ENCODE assay signal across 10 cellular contexts in genomic region chr3:195250473-195251251, GRCh38. TPM values are rescaled to one million over a fixed set of nuclear protein-coding genes. Genes with fewer than 3 reads are reported as not detected.
DNase-seq lines count a peak whose midpoint lies in the region; ATAC-seq, FAIRE-seq and TF ChIP-seq lines count a peak whose summit lies in the region.
"Had no signal": no experiment of that assay in that cellular context is flagged by ENCODE, and none has a peak within 500 bp of the region (broad histone marks: within the 10 kb centered on the region; RNA-seq: fewer than 3 reads in every experiment).

No MANE protein-coding gene starts in this region.

- TF ChIP-seq RAD21 in H1 (IDR thresholded peaks at IDR 0.05 in 1 of 2, conservative IDR thresholded peaks at IDR 0.05 in 1 of 2; ENCODE audit: low read depth in 2 of 2, low read length in 2 of 2): peak in 1 of 2 experiments; percentile 22; a peak in 1 of 4 replicates

- peaks cover 7 to 18% of the 10 kb centered on the region in 2 experiments for H4K20me1 ChIP-seq in H1 (replicated peaks in 1 of 2; ENCODE audit: control insufficient read depth in 1 of 2, insufficient read depth in 2 of 2, low read length in 2 of 2)

- no peak overlapping the region for H3K4ac ChIP-seq in H1 (replicated peaks; ENCODE audit: insufficient read length, low read depth, low read length)

- peaks cover 26% of the 10 kb centered on the region for H3K79me1 ChIP-seq in H1 (ENCODE audit: low read depth, low read length)

- no peak overlapping the region for H4K5ac ChIP-seq in H1 (ENCODE audit: insufficient read length, low read depth, low read length)

- H3K79me2 ChIP-seq in H1 (ENCODE audit: control insufficient read depth in 1 of 2, insufficient read depth in 2 of 2, low read length in 2 of 2): peaks cover 0 to 94% of the 10 kb centered on the region in 2 experiments; a peak in 3 of 4 replicates

- no peak overlapping the region for H2AK5ac ChIP-seq in H1 (ENCODE audit: low read depth, low read length)

- no peaks in the 10 kb centered on the region for H3K27me3 ChIP-seq in H1 (replicated peaks in 1 of 4; ENCODE audit: control insufficient read depth in 3 of 4, extremely low read depth in 1 of 4, insufficient read depth in 3 of 4, low read length in 3 of 4)
- H3K27me3 ChIP-seq in prostate gland (replicated peaks; ENCODE audit: insufficient read depth): no peaks in the 10 kb centered on the region
- H3K27me3 ChIP-seq: cardiac muscle cell, Peyer's patch had no signal

- H3K4me3 ChIP-seq in H1 (ENCODE audit: extremely low read depth in 1 of 4, insufficient read depth in 2 of 4, low read depth in 3 of 4, low read length in 4 of 4) (no peak overlapping the region), prostate gland (no peak overlapping the region)
- H3K4me3 ChIP-seq: cardiac muscle cell, Peyer's patch had no signal

- no peak for FAIRE-seq in H1 (lab: Jason Lieb, UNC)

- no peak overlapping the region for H3K56ac ChIP-seq in H1 (replicated peaks; ENCODE audit: insufficient read length, low read depth, low read length)

- TF ChIP-seq CTCF in GM10248 (IDR thresholded peaks at IDR 0.05; ENCODE audit: control extremely low read depth, extremely low read depth, low read depth, missing control alignments): peak; percentile 39
- TF ChIP-seq CTCF in H1 (IDR thresholded peaks at IDR 0.05; ENCODE audit: control extremely low read depth in 1 of 3, insufficient read depth in 1 of 3, low read depth in 1 of 3, low read length in 3 of 3): no peak
- TF ChIP-seq CTCF in nephron (IDR thresholded peaks at IDR 0.05; ENCODE audit: unreplicated experiment in 3 of 3): peak; percentile 14 to 35 (median 18)
- TF ChIP-seq CTCF in prostate gland (IDR thresholded peaks at IDR 0.05): peak in 2 of 4 experiments; percentile 23 to 48

- peaks cover 0 to 28% (median 20%) of the 10 kb centered on the region in 4 experiments; a peak in 6 of 7 replicates for H3K4me1 ChIP-seq in H1 (replicated peaks in 1 of 4; ENCODE audit: control insufficient read depth in 3 of 4, insufficient read depth in 4 of 4, low read length in 3 of 4)
- no peaks in the 10 kb centered on the region for H3K4me1 ChIP-seq in prostate gland (replicated peaks)
- H3K4me1 ChIP-seq: Peyer's patch had no signal

- DNase-seq in GM10248 (ENCODE audit: extremely low spot score) (peak; percentile 60), NCI-H187 (lab: John Stamatoyannopoulos, UW) (peak; percentile 28 to 40), H1 (ENCODE audit: low read depth in 1 of 2, low spot score in 2 of 2) (peak in 1 of 2 experiments; percentile 46), superior temporal gyrus (ENCODE audit: extremely low spot score) (no peak), prostate gland (ENCODE audit: low spot score) (no peak)
- no peak for DNase-seq in stimulated activated CD4-positive, alpha-beta T cell treated with anti-CD3 and anti-CD28 coated beads, Interleukin-4, amount 100 ng/mL, for 24 hours

- H3K4me1 Mint-ChIP-seq in nephron: peaks cover 85% of the 10 kb centered on the region

- TF ChIP-seq POLR2A in H1 (IDR thresholded peaks at IDR 0.05; ENCODE audit: control extremely low read depth in 1 of 2, low read depth in 2 of 2, low read length in 2 of 2) (no peak), prostate gland (IDR thresholded peaks at IDR 0.05) (no peak)

- intact Hi-C loops in prostate gland (cut with DNase I): loop anchor here (5.0 to 10.0 kb wide), 2 partner anchors 248 to 476 kb away; no protein-coding TSS in a partner anchor

- H3K27ac Mint-ChIP-seq in nephron: peak overlapping the region; percentile 50 to 81 (median 69)

- H3K18ac ChIP-seq in H1 (ENCODE audit: extremely low read depth, low read length): no peak overlapping the region

- TF ChIP-seq EP300 in H1 (IDR thresholded peaks at IDR 0.05; ENCODE audit: borderline replicate concordance in 1 of 2, low read depth in 2 of 2, low read length in 2 of 2): no peak

- CTCF ChIA-PET in GM10248 (lab: Yijun Ruan, JAX): interaction anchor here (0.6 to 2.8 kb wide), 10 partner anchors 8 to 579 kb away, joined by 3 to 11 read pairs (median 4); partner anchors contain the start of genes LSG1 and XXYLT1
- CTCF ChIA-PET in H1 (lab: Charles Lee; ENCODE audit: partially characterized antibody): interaction anchor here (0.8 to 1.9 kb wide), 12 partner anchors 8 to 655 kb away, joined by 3 to 5 read pairs (median 3); no protein-coding TSS in a partner anchor

- ATAC-seq in HG02763 (IDR thresholded peaks at IDR 0.05; ENCODE audit: unreplicated experiment): no peak

- H3K27ac ChIP-seq in H1 (ENCODE audit: low read depth, low read length): no peak overlapping the region; the same call in 1 of the 2 replicates
- no peak overlapping the region for H3K27ac ChIP-seq in prostate gland
- H3K27ac ChIP-seq: cardiac muscle cell, Peyer's patch had no signal

- peaks cover 4% of the 10 kb centered on the region for H3K27me3 Mint-ChIP-seq in nephron (ENCODE audit: low read depth)

- no peak overlapping the region for H2BK5ac ChIP-seq in H1 (ENCODE audit: low read depth, low read length)

- peaks cover 30% of the 10 kb centered on the region for H3K36me3 Mint-ChIP-seq in nephron (ENCODE audit: low read depth)

- peaks cover 3% of the 10 kb centered on the region; the same call in 1 of the 2 replicates for H3K23me2 ChIP-seq in H1 (ENCODE audit: low read depth, low read length)

- H2BK15ac ChIP-seq in H1 (ENCODE audit: low read length): no peak overlapping the region

- no peaks in the 10 kb centered on the region for H3K9me3 Mint-ChIP-seq in nephron

- no peak overlapping the region for H3K23ac ChIP-seq in H1 (ENCODE audit: insufficient read length)

- H2AFZ ChIP-seq in H1 (ENCODE audit: low read length): no peak overlapping the region

- H3K36me3 ChIP-seq in H1 (ENCODE audit: control insufficient read depth in 2 of 4, insufficient read depth in 4 of 4, low read length in 3 of 4) (no peaks in the 10 kb centered on the region), prostate gland (no peaks in the 10 kb centered on the region)
- H3K36me3 ChIP-seq: cardiac muscle cell, Peyer's patch had no signal

- POLR2A ChIA-PET in GM10248 (lab: Yijun Ruan, JAX): no interaction called here
- POLR2A ChIA-PET in H1 (lab: Charles Lee; ENCODE audit: partially characterized antibody): no interaction called here

- no peak overlapping the region for H2BK20ac ChIP-seq in H1 (ENCODE audit: low read length)

- H2BK120ac ChIP-seq in H1 (replicated peaks; ENCODE audit: low read depth, low read length): no peak overlapping the region

- no peak overlapping the region for H2BK12ac ChIP-seq in H1 (ENCODE audit: low read depth, low read length)

- no peak overlapping the region for H3K9ac ChIP-seq in H1 (replicated peaks in 1 of 4; ENCODE audit: extremely low read depth in 1 of 4, low read depth in 3 of 4, low read length in 3 of 4)

- no peak overlapping the region for H3K14ac ChIP-seq in H1 (ENCODE audit: insufficient read length)

- 88% methylated on average over 13 of the region's 14 CpGs; no CpG with 5 or more reads in 1 of the 2 experiments for WGBS in H1 (ENCODE audit: extremely low coverage in 1 of 2, insufficient coverage in 1 of 2, insufficient read length in 1 of 2, insufficient replicate concordance in 2 of 2, low coverage in 1 of 2, low lambda C conversion rate in 2 of 2, missing lambda C conversion rate in 1 of 2), 2 experiments
- WGBS in prostate gland: 52% methylated on average over 14 of the region's 14 CpGs

- peak overlapping the region; percentile 11; the same call in 1 of the 2 replicates for H4K8ac ChIP-seq in H1 (ENCODE audit: extremely low read depth, insufficient read depth, low read length)

- H3K9me3 ChIP-seq in H1 (ENCODE audit: insufficient read depth in 2 of 2, low read depth in 1 of 2, low read length in 1 of 2): no peaks in the 10 kb centered on the region; a peak in 1 of 4 replicates
- no peaks in the 10 kb centered on the region for H3K9me3 ChIP-seq in prostate gland
- H3K9me3 ChIP-seq: Peyer's patch had no signal

- H3K4me2 ChIP-seq in H1 (ENCODE audit: insufficient read depth in 1 of 2, low read depth in 2 of 2, low read length in 2 of 2): no peak overlapping the region

- no peak overlapping the region for H4K91ac ChIP-seq in H1 (replicated peaks; ENCODE audit: insufficient read length, low read length)

- H3K4me3 Mint-ChIP-seq in nephron: peak overlapping the region in 1 of 3 experiments; percentile 2

TF ChIP-seq in H1, 55 proteins besides CTCF, POLR2A, EP300 and RAD21:
- TF ChIP-seq HDAC6 (IDR thresholded peaks at IDR 0.05; ENCODE audit: low read depth, low read length) (no peak), KDM1A (IDR thresholded peaks at IDR 0.05; ENCODE audit: borderline replicate concordance, low read length) (no peak), SIRT6 (IDR thresholded peaks at IDR 0.05; ENCODE audit: low read length) (no peak), E2F6 (IDR thresholded peaks at IDR 0.05) (no peak), KDM4A (IDR thresholded peaks at IDR 0.05; ENCODE audit: low read depth, low read length, severe bottlenecking) (no peak), CEBPB (IDR thresholded peaks at IDR 0.05; ENCODE audit: low read depth, low read length) (no peak), ASH2L (IDR thresholded peaks at IDR 0.05; ENCODE audit: low read length) (no peak), ATF3 (IDR thresholded peaks at IDR 0.05; ENCODE audit: insufficient read depth, low read depth, low read length) (no peak), SUZ12 (IDR thresholded peaks at IDR 0.05; ENCODE audit: low read length) (no peak), MAFK (IDR thresholded peaks at IDR 0.05; ENCODE audit: low read depth, low read length) (no peak), BRCA1 (IDR thresholded peaks at IDR 0.05; ENCODE audit: low read depth, low read length) (no peak)

RNA-seq across cellular contexts. Expression of gene XXYLT1, which starts 20.3 kb away (rescaled TPM):
- 23.8 and 24.5 TPM in 2 replicates for total RNA-seq in H1 (2021; fragmentation: NEBNext Ultra II Directional; extraction: Animal tissue kit (Norgen Biotek cat#: 25700))
- polyA plus RNA-seq in H1 (2011; rRNA removed): 18.9 and 20.2 TPM in 2 replicates
- polyA plus RNA-seq in H1 (2011; cell fraction: cytosol; rRNA removed): 21.1 TPM
- polyA plus RNA-seq in H1 (2011; cell fraction: nucleus; rRNA removed): 14.9 TPM
- polyA plus RNA-seq in H1 (2012, experiment 1 of 2): 19.3 to 20.5 TPM (median 20.0 TPM) in 4 replicates
- polyA plus RNA-seq in H1 (2012, experiment 2 of 2): 25.8 TPM
- 29.3 TPM for polyA plus RNA-seq in H1 (2013, experiment 1 of 2)
- polyA plus RNA-seq in H1 (2013, experiment 2 of 2): 32.6 TPM
- polyA minus RNA-seq in H1 (2011; rRNA and poly(A)+ RNA removed): 15.2 and 16.2 TPM in 2 replicates
- polyA minus RNA-seq in H1 (2011; cell fraction: cytosol; rRNA and poly(A)+ RNA removed): 22.8 TPM
- 31.3 TPM for polyA minus RNA-seq in H1 (2011; cell fraction: nucleus; rRNA and poly(A)+ RNA removed)
- 10 to 100 TPM; 14.9 to 22.7 TPM for total RNA-seq in prostate gland

Comparison
In these comparisons a context has a peak if more than half of its experiments do, and no peak if none do; other contexts are left out.
1. DNase-seq: peak in GM10248 (single experiment) and NCI-H187 (2 of 2); none in stimulated activated CD4-positive, alpha-beta T cell treated with anti-CD3 and anti-CD28 coated beads, Interleukin-4, amount 100 ng/mL, for 24 hours (single experiment), superior temporal gyrus (single experiment) and prostate gland (single experiment).
2. CTCF ChIP-seq: peak in GM10248 (single experiment) and nephron (3 of 3); none in H1 (0 of 3).